Comparison of ENCODE assay signal across 12 cellular contexts in the genomic region with DNA sequence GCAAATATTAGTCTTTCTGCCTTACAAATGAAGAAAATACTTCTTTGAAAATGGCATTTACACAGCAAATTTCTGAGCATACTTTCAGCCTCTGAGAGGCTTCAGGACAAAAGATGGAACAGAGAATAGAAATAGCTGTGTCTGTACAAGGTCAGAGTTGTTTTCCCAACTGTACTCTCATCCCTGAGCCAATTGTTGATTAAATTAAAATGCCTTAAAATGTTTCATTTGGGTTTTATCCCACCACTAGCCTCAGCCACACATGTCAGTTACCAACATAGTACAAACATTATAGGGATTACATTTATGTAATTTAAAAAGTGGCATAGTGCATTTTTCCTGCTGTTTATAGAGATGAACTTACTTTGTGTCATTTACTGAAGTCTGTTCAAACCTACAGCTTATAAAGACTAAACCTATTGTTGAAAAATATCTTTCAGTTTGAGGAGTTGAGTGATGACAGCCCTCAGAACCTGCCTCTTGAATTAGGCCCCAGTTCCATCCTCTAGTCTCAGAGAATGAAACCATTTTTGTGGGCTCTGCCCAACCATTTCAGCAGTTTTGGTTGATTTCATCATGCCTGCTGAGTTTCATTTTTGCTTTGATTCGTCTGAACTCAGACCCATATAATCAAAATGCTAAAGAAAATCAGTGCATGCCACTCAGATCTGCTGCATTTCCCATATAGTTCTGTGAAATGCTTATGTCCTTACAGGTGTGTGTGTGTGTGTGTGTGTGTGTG.
DNase-seq lines count a peak whose midpoint lies in the region; ATAC-seq and TF ChIP-seq lines count a peak whose summit lies in the region.
"Had no signal": no experiment of that assay in that cellular context is flagged by ENCODE, and none has a peak within 500 bp of the region (broad histone marks: within the 10 kb centered on the region; RNA-seq: fewer than 3 reads in every experiment).

No MANE protein-coding gene starts in this region.

- peaks cover 14% of the 10 kb centered on the region for H3K9me3 Mint-ChIP-seq in type B pancreatic cell

- DNase-seq in adipocyte (ENCODE audit: low read depth) = peak; percentile 68
- no peak for DNase-seq in HT-29 (ENCODE audit: low spot score)
- DNase-seq in amniotic stem cell (lab: John Stamatoyannopoulos, UW) = no peak
- DNase-seq in type B pancreatic cell (ENCODE audit: extremely low spot score, unreplicated experiment) = no peak
- DNase-seq: amygdala; Calu3; heart left ventricle; mammary epithelial cell; NK-92 treated with Interleukin-12 subunit alpha and Interleukin-12 subunit beta, amount 100 ng/mL, for 24 hours had no signal

- H3K9ac ChIP-seq in adipocyte (ENCODE audit: low read length) = no peak overlapping the region

- peak; percentile 73 for ATAC-seq in GM18861 (IDR thresholded peaks at IDR 0.05; ENCODE audit: unreplicated experiment)
- ATAC-seq in GM21529 (IDR thresholded peaks at IDR 0.05; ENCODE audit: unreplicated experiment) = peak; percentile 68
- ATAC-seq in HG03139 (IDR thresholded peaks at IDR 0.05; ENCODE audit: unreplicated experiment) = peak; percentile 65
- ATAC-seq: heart left ventricle had no signal

- no peaks in the 10 kb centered on the region for H3K9me3 ChIP-seq in adipocyte (ENCODE audit: control insufficient read depth, low read length)
- H3K9me3 ChIP-seq: heart left ventricle had no signal

- H3K4me3 ChIP-seq in adipocyte (ENCODE audit: low read length) = no peak overlapping the region
- H3K4me3 ChIP-seq: heart left ventricle had no signal

- no peak for TF ChIP-seq CTCF in type B pancreatic cell (conservative IDR thresholded peaks at IDR 0.05)

- no peaks in the 10 kb centered on the region for H3K27me3 ChIP-seq in adipocyte (replicated peaks; ENCODE audit: control insufficient read depth, insufficient read depth, low read length)
- H3K27me3 ChIP-seq: heart left ventricle had no signal

- no peak overlapping the region for H3K27ac Mint-ChIP-seq in type B pancreatic cell

- H3K4me1 Mint-ChIP-seq in type B pancreatic cell (ENCODE audit: unreplicated experiment) = peaks cover 5% of the 10 kb centered on the region

- H3K4me1 ChIP-seq in adipocyte (ENCODE audit: control insufficient read depth, insufficient read depth, low read length) = no peaks in the 10 kb centered on the region
- H3K4me1 ChIP-seq: heart left ventricle had no signal

- no peaks in the 10 kb centered on the region for H3K27me3 Mint-ChIP-seq in type B pancreatic cell

- H3K36me3 ChIP-seq in adipocyte (ENCODE audit: control insufficient read depth, insufficient read depth, low read length, severe bottlenecking) = no peaks in the 10 kb centered on the region
- H3K36me3 ChIP-seq: heart left ventricle had no signal

- no peaks in the 10 kb centered on the region for H3K36me3 Mint-ChIP-seq in type B pancreatic cell

- H3K4me3 Mint-ChIP-seq in type B pancreatic cell = no peak overlapping the region
